ENCODE assay signal across 12 cellular contexts in genomic region chr15:72200395-72201237, GRCh38. TPM values are rescaled to one million over a fixed set of nuclear protein-coding genes. Genes with fewer than 3 reads are reported as not detected.
A peak's percentile ranks its signal among the peaks of the same experiment; 100 is the strongest.
DNase-seq lines count a peak whose midpoint lies in the region; ATAC-seq, FAIRE-seq and TF ChIP-seq lines count a peak whose summit lies in the region.
"Had no signal": no experiment of that assay in that cellular context is flagged by ENCODE, and none has a peak within 500 bp of the region (broad histone marks: within the 10 kb centered on the region; RNA-seq: fewer than 3 reads in every experiment).

No MANE protein-coding gene starts in this region.

- peak overlapping the region; percentile 14 for H3K27ac Mint-ChIP-seq in activated CD4-positive, alpha-beta memory T cell treated with anti-CD3 and anti-CD28 coated beads, Interleukin-2, amount 10 ng/mL, durations not matched to agents 7 days and 5 days
- H3K27ac Mint-ChIP-seq: T-helper 2 cell treated with Interferon-gamma antibody and Interleukin-4, amounts not matched to agents 5 μg/mL and 100 μg/mL, for 36 hours had no signal

- H3K9me3 Mint-ChIP-seq in activated CD4-positive, alpha-beta memory T cell treated with anti-CD3 and anti-CD28 coated beads, Interleukin-2, amount 10 ng/mL, durations not matched to agents 7 days and 5 days = no peaks in the 10 kb centered on the region
- H3K9me3 Mint-ChIP-seq: T-helper 2 cell treated with Interferon-gamma antibody and Interleukin-4, amounts not matched to agents 5 μg/mL and 100 μg/mL, for 36 hours had no signal

- peaks cover under 1 to 76% (median 54%) of the 10 kb centered on the region in 9 donors for H3K36me3 ChIP-seq in heart right ventricle
- peaks cover 31 to 47% of the 10 kb centered on the region in 2 donors for H3K36me3 ChIP-seq in kidney (ENCODE audit: control insufficient read depth in 1 of 2, insufficient read depth in 2 of 2, low read length in 2 of 2)
- H3K36me3 ChIP-seq in upper lobe of right lung = peaks cover 68% of the 10 kb centered on the region
- H3K36me3 ChIP-seq in SJCRH30 = peaks cover 78% of the 10 kb centered on the region

- CTCF ChIA-PET in activated CD4-positive, alpha-beta memory T cell treated with anti-CD3 and anti-CD28 coated beads, Interleukin-2, amount 10 ng/mL, durations not matched to agents 7 days and 5 days (lab: Charles Lee) = interaction anchor here (0.7 to 5.2 kb wide), 13 partner anchors 16 to 399 kb away, joined by 3 to 28 read pairs (median 3); partner anchors contain the start of genes MYO9A and SENP8

- ATAC-seq in heart right ventricle (no peak), upper lobe of right lung (no peak)

- no peak for FAIRE-seq in kidney (lab: Jason Lieb, UNC)

- peaks cover 24% of the 10 kb centered on the region for H3K4me1 Mint-ChIP-seq in activated CD4-positive, alpha-beta memory T cell treated with anti-CD3 and anti-CD28 coated beads, Interleukin-2, amount 10 ng/mL, durations not matched to agents 7 days and 5 days

- H3K27ac ChIP-seq in heart right ventricle (peak overlapping the region in 9 of 10 donors; percentile 22 to 82 (median 74)), kidney (ENCODE audit: low read depth in 2 of 2, low read length in 2 of 2) (no peak overlapping the region), upper lobe of right lung (peak overlapping the region; percentile 6), SJCRH30 (no peak overlapping the region)
- H3K27ac ChIP-seq: colonic mucosa had no signal

- peaks cover 16% of the 10 kb centered on the region for H3K27me3 Mint-ChIP-seq in activated CD4-positive, alpha-beta memory T cell treated with anti-CD3 and anti-CD28 coated beads, Interleukin-2, amount 10 ng/mL, durations not matched to agents 7 days and 5 days

- 79 to 82% methylated on average over 15 of the region's 15 CpGs for WGBS in heart right ventricle, 2 donors

- H3K9me3 ChIP-seq in heart right ventricle (no peaks in the 10 kb centered on the region), kidney (ENCODE audit: control insufficient read depth in 1 of 2, low read length in 2 of 2) (no peaks in the 10 kb centered on the region), upper lobe of right lung (no peaks in the 10 kb centered on the region), SJCRH30 (replicated peaks) (no peaks in the 10 kb centered on the region)
- H3K9me3 ChIP-seq: colonic mucosa had no signal

- H3K9ac ChIP-seq in kidney (ENCODE audit: low read length in 2 of 2) = no peak overlapping the region

- peaks cover 73% of the 10 kb centered on the region for H3K36me3 Mint-ChIP-seq in activated CD4-positive, alpha-beta memory T cell treated with anti-CD3 and anti-CD28 coated beads, Interleukin-2, amount 10 ng/mL, durations not matched to agents 7 days and 5 days (ENCODE audit: low read depth)

- H3K4me3 ChIP-seq in heart right ventricle = no peak overlapping the region
- no peak overlapping the region for H3K4me3 ChIP-seq in kidney (ENCODE audit: low read length in 2 of 2)
- no peak overlapping the region for H3K4me3 ChIP-seq in upper lobe of right lung
- no peak overlapping the region for H3K4me3 ChIP-seq in SJCRH30
- H3K4me3 ChIP-seq: colonic mucosa, lung had no signal

- H3K4me1 ChIP-seq in heart right ventricle (peaks cover 27 to 64% (median 54%) of the 10 kb centered on the region in 9 donors), kidney (ENCODE audit: control insufficient read depth in 1 of 2, insufficient read depth in 1 of 2, low read depth in 1 of 2, low read length in 2 of 2) (peaks cover 0 to 19% of the 10 kb centered on the region in 2 donors), upper lobe of right lung (peaks cover 14% of the 10 kb centered on the region), SJCRH30 (peaks cover 32% of the 10 kb centered on the region)
- H3K4me1 ChIP-seq: colonic mucosa had no signal

- intact Hi-C loops in heart right ventricle (cut with DNase I) = loop anchor here in 6 of 10 donors (5.0 to 10.0 kb wide), 4 partner anchors 37 to 74 kb away; partner anchors contain the start of gene PARP6 (in 5 of the 6)
- intact Hi-C loops in cardiac septum (cut with DNase I) = loop anchor here (5.0 kb wide), 1 partner anchor 87 kb away; no protein-coding TSS in a partner anchor
- intact Hi-C loops in kidney (cut with DNase I) = no loop called here
- intact Hi-C loops in upper lobe of right lung (cut with DNase I) = loop anchor here (10.0 kb wide), 1 partner anchor 84 kb away; no protein-coding TSS in a partner anchor

- H3K27me3 ChIP-seq in heart right ventricle (peaks cover 0 to 20% (median 9%) of the 10 kb centered on the region in 7 donors), upper lobe of right lung (no peaks in the 10 kb centered on the region), SJCRH30 (no peaks in the 10 kb centered on the region)

- no peak overlapping the region for H3K4me3 Mint-ChIP-seq in activated CD4-positive, alpha-beta memory T cell treated with anti-CD3 and anti-CD28 coated beads, Interleukin-2, amount 10 ng/mL, durations not matched to agents 7 days and 5 days
- H3K4me3 Mint-ChIP-seq: CD4-positive, CD25-positive, alpha-beta regulatory T cell; T-helper 2 cell treated with Interferon-gamma antibody and Interleukin-4, amounts not matched to agents 5 μg/mL and 100 μg/mL, for 36 hours had no signal

- POLR2A ChIA-PET in activated CD4-positive, alpha-beta memory T cell treated with anti-CD3 and anti-CD28 coated beads, Interleukin-2, amount 10 ng/mL, durations not matched to agents 7 days and 5 days (lab: Charles Lee) = interaction anchor here (0.6 to 5.6 kb wide), 4 partner anchors 14 to 31 kb away, joined by 3 to 61 read pairs (median 4); partner anchors contain the start of gene PKM

- no peak for DNase-seq in heart right ventricle
- DNase-seq in cardiac septum (ENCODE audit: low spot score) = no peak
- DNase-seq in activated CD4-positive, alpha-beta memory T cell treated with anti-CD3 and anti-CD28 coated beads, Interleukin-2, amount 10 ng/mL, durations not matched to agents 7 days and 5 days = no peak
- DNase-seq in kidney = peak; percentile 66
- DNase-seq in upper lobe of right lung = no peak
- DNase-seq in activated CD4-positive, CD25-positive, alpha-beta regulatory T cell (lab: John Stamatoyannopoulos, UW) = no peak
- no peak for DNase-seq in activated gamma-delta T cell (lab: John Stamatoyannopoulos, UW)
- no peak for DNase-seq in SJCRH30

- TF ChIP-seq CTCF in heart right ventricle (IDR thresholded peaks at IDR 0.05) = no peak
- TF ChIP-seq CTCF in kidney (IDR thresholded peaks at IDR 0.05; ENCODE audit: borderline replicate concordance, extremely low read depth, insufficient read depth) = no peak
- TF ChIP-seq CTCF in upper lobe of right lung (IDR thresholded peaks at IDR 0.05) = no peak

RNA-seq across cellular contexts. Expression of gene GRAMD2A, which starts 3.0 kb away (rescaled TPM):
- total RNA-seq in heart right ventricle (under 1 TPM in 1 of 10 donors, not detected in 9; 0.20 TPM), cardiac septum (not detected), kidney (5.4 TPM), upper lobe of right lung (27.4 TPM)
- polyA plus RNA-seq in heart right ventricle (under 1 TPM in 1 of 2 donors, not detected in 1; 0.06 TPM), kidney (ENCODE audit: insufficient read depth, low read depth, low replicate concordance) (2.7 TPM)
- not detected for total RNA-seq in activated CD4-positive, alpha-beta memory T cell treated with anti-CD3 and anti-CD28 coated beads, Interleukin-2, amount 10 ng/mL, durations not matched to agents 7 days and 5 days
- total RNA-seq in SJCRH30 (2014; rRNA removed; shearing (Covaris generic)) = 0.35 TPM in 1 of 2 replicates, not detected in the other
- total RNA-seq: CD4-positive, CD25-positive, alpha-beta regulatory T cell had no signal
- polyA plus RNA-seq: CD4-positive, CD25-positive, alpha-beta regulatory T cell had no signal

RNA-seq across cellular contexts. Expression of gene PKM, which starts 30.4 kb away (rescaled TPM):
- total RNA-seq in heart right ventricle = 1,000 to 10,000 TPM in 6 of 10 donors, 100 to 1,000 TPM in 4; 851 to 1,508 (median 1,153) TPM
- polyA plus RNA-seq in heart right ventricle = 100 to 1,000 TPM; 549 to 755 TPM
- total RNA-seq in cardiac septum = 984 TPM
- total RNA-seq in activated CD4-positive, alpha-beta memory T cell treated with anti-CD3 and anti-CD28 coated beads, Interleukin-2, amount 10 ng/mL, durations not matched to agents 7 days and 5 days = 1,000 to 10,000 TPM; 1,064 to 1,081 TPM
- 1,124 TPM for total RNA-seq in kidney
- polyA plus RNA-seq in kidney (ENCODE audit: insufficient read depth, low read depth, low replicate concordance) = 799 TPM
- 426 TPM for total RNA-seq in upper lobe of right lung
- total RNA-seq in SJCRH30 (2014; rRNA removed; shearing (Covaris generic)) = 1,855 and 1,858 TPM in 2 replicates

Comparison
In these comparisons a context has a peak if more than half of its experiments do, and no peak if none do; other contexts are left out.
1. H3K27ac ChIP-seq: peak in heart right ventricle (9 of 10) and upper lobe of right lung (single experiment); none in kidney (0 of 2) and SJCRH30 (single experiment).